ENCODE assay signal across 18 cellular contexts in the genomic region with DNA sequence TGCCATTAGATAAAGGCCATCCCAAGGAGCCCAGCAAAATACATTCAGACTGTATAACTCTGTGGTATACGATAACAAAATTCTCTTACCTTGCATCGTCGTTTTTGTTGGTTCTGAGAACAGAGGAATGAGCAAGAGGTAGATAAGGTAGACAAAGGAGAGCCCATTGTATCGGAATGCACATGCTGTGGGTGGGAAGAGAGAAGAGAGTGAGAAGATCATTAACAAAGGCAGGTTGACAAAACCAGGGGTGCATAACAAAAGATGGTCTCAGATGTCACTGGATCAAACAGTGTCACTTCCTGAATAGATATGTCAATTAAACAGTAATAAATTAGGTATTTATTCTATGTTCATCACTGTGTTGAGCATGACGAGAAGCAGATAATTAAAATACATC.
DNase-seq lines count a peak whose midpoint lies in the region; ATAC-seq and TF ChIP-seq lines count a peak whose summit lies in the region.
"Had no signal": no experiment of that assay in that cellular context is flagged by ENCODE, and none has a peak within 500 bp of the region (broad histone marks: within the 10 kb centered on the region; RNA-seq: fewer than 3 reads in every experiment).

No MANE protein-coding gene starts in this region.

- no peaks in the 10 kb centered on the region for H3K9me3 ChIP-seq in NT2/D1 (ENCODE audit: insufficient read depth, low read length)
- no peaks in the 10 kb centered on the region for H3K9me3 ChIP-seq in tibial artery
- H3K9me3 ChIP-seq: HAP-1 had no signal

- ATAC-seq in GM23338 (peak; percentile 75), HG03175 (IDR thresholded peaks at IDR 0.05; ENCODE audit: unreplicated experiment) (no peak)
- ATAC-seq: GM12878 had no signal

- no peaks in the 10 kb centered on the region for H3K36me3 ChIP-seq in GM23338 (ENCODE audit: insufficient read depth)
- H3K36me3 ChIP-seq in NT2/D1 (ENCODE audit: insufficient read depth, insufficient read length, low read length): no peaks in the 10 kb centered on the region
- no peaks in the 10 kb centered on the region for H3K36me3 ChIP-seq in tibial artery
- H3K36me3 ChIP-seq: BLaER1 treated with 17β-estradiol and CSF1 and Interleukin-3, amounts not matched to agents 10 nM and 100 nM; HAP-1 had no signal

- H3K27ac Mint-ChIP-seq in GM23338: peak overlapping the region; percentile 82; the same call in 1 of the 2 replicates
- no peak overlapping the region for H3K27ac Mint-ChIP-seq in activated naive CD4-positive, alpha-beta T cell treated with anti-CD3 and anti-CD28 coated beads, Interleukin-2, amount 10 ng/mL, durations not matched to agents 7 days and 5 days

- no peaks in the 10 kb centered on the region for H3K9me2 ChIP-seq in GM23338 (ENCODE audit: insufficient read depth)

- peaks cover 7% of the 10 kb centered on the region; the same call in 1 of the 2 replicates for H3K4me1 ChIP-seq in GM23338 (ENCODE audit: insufficient read depth)
- no peaks in the 10 kb centered on the region for H3K4me1 ChIP-seq in NT2/D1 (ENCODE audit: insufficient read depth, insufficient read length)
- H3K4me1 ChIP-seq in tibial artery: no peaks in the 10 kb centered on the region
- H3K4me1 ChIP-seq: BLaER1 treated with 17β-estradiol and CSF1 and Interleukin-3, amounts not matched to agents 10 nM and 100 nM; HAP-1 had no signal

- CTCF ChIA-PET in activated naive CD4-positive, alpha-beta T cell treated with anti-CD3 and anti-CD28 coated beads, Interleukin-2, amount 10 ng/mL, durations not matched to agents 7 days and 5 days (lab: Charles Lee): no interaction called here

- TF ChIP-seq CTCF in GM23338 (conservative IDR thresholded peaks at IDR 0.05; ENCODE audit: low read depth in 2 of 2) (no peak), tibial artery (IDR thresholded peaks at IDR 0.05) (no peak)

- H2AFZ ChIP-seq in GM23338: no peak overlapping the region
- H2AFZ ChIP-seq: GM23248 had no signal

- H3K4me3 Mint-ChIP-seq in GM23338: no peak overlapping the region
- H3K4me3 Mint-ChIP-seq in activated naive CD4-positive, alpha-beta T cell treated with anti-CD3 and anti-CD28 coated beads, Interleukin-2, amount 10 ng/mL, durations not matched to agents 7 days and 5 days: no peak overlapping the region
- H3K4me3 Mint-ChIP-seq: CD4-positive, CD25-positive, alpha-beta regulatory T cell had no signal

- peaks cover 15% of the 10 kb centered on the region for H3K4me1 Mint-ChIP-seq in GM23338
- H3K4me1 Mint-ChIP-seq in activated naive CD4-positive, alpha-beta T cell treated with anti-CD3 and anti-CD28 coated beads, Interleukin-2, amount 10 ng/mL, durations not matched to agents 7 days and 5 days: no peaks in the 10 kb centered on the region
- H3K4me1 Mint-ChIP-seq: CD4-positive, CD25-positive, alpha-beta regulatory T cell had no signal

- H3K4me3 ChIP-seq in GM23338 (no peak overlapping the region), NT2/D1 (ENCODE audit: insufficient read length, low read depth) (no peak overlapping the region), tibial artery (no peak overlapping the region)
- H3K4me3 ChIP-seq: BLaER1 treated with 17β-estradiol and CSF1 and Interleukin-3, amounts not matched to agents 10 nM and 100 nM; GM12878; GM23248; HAP-1 had no signal

- peaks cover 24% of the 10 kb centered on the region; the same call in 2 of the 3 replicates for H3K36me3 Mint-ChIP-seq in GM23338 (ENCODE audit: low read depth)
- no peaks in the 10 kb centered on the region for H3K36me3 Mint-ChIP-seq in activated naive CD4-positive, alpha-beta T cell treated with anti-CD3 and anti-CD28 coated beads, Interleukin-2, amount 10 ng/mL, durations not matched to agents 7 days and 5 days
- H3K36me3 Mint-ChIP-seq: CD4-positive, CD25-positive, alpha-beta regulatory T cell had no signal

- H3K27ac ChIP-seq in GM23338 (ENCODE audit: low read depth) (no peak overlapping the region), tibial artery (no peak overlapping the region)
- H3K27ac ChIP-seq: BLaER1 treated with 17β-estradiol and CSF1 and Interleukin-3, amounts not matched to agents 10 nM and 100 nM; GM23248; HL-60 had no signal

- no peaks in the 10 kb centered on the region for H3K27me3 ChIP-seq in GM23338 (ENCODE audit: insufficient read depth)
- no peaks in the 10 kb centered on the region for H3K27me3 ChIP-seq in NT2/D1 (ENCODE audit: insufficient read depth, insufficient read length)
- H3K27me3 ChIP-seq in tibial artery: no peaks in the 10 kb centered on the region
- H3K27me3 ChIP-seq: BLaER1 treated with 17β-estradiol and CSF1 and Interleukin-3, amounts not matched to agents 10 nM and 100 nM had no signal

- peaks cover 11% of the 10 kb centered on the region; the same call in 2 of the 3 replicates for H3K9me3 Mint-ChIP-seq in GM23338
- H3K9me3 Mint-ChIP-seq in activated naive CD4-positive, alpha-beta T cell treated with anti-CD3 and anti-CD28 coated beads, Interleukin-2, amount 10 ng/mL, durations not matched to agents 7 days and 5 days: no peaks in the 10 kb centered on the region

- peak overlapping the region; percentile 5; the same call in 1 of the 2 replicates for H3K4me2 ChIP-seq in GM23338
- H3K4me2 ChIP-seq: BLaER1 treated with 17β-estradiol and CSF1 and Interleukin-3, amounts not matched to agents 10 nM and 100 nM had no signal

- no peaks in the 10 kb centered on the region for H3K79me2 ChIP-seq in GM23338 (replicated peaks; ENCODE audit: insufficient read depth)

- peaks cover 4% of the 10 kb centered on the region for H3K27me3 Mint-ChIP-seq in GM23338 (ENCODE audit: insufficient read depth, low read depth, poor library complexity)
- H3K27me3 Mint-ChIP-seq in activated naive CD4-positive, alpha-beta T cell treated with anti-CD3 and anti-CD28 coated beads, Interleukin-2, amount 10 ng/mL, durations not matched to agents 7 days and 5 days: no peaks in the 10 kb centered on the region
- H3K27me3 Mint-ChIP-seq: CD4-positive, CD25-positive, alpha-beta regulatory T cell had no signal

- H4K20me1 ChIP-seq in GM23338 (replicated peaks; ENCODE audit: insufficient read depth): no peaks in the 10 kb centered on the region; the same call in 1 of the 2 replicates
- H4K20me1 ChIP-seq: BLaER1 treated with 17β-estradiol and CSF1 and Interleukin-3, amounts not matched to agents 10 nM and 100 nM had no signal

- intact Hi-C loops in tibial artery (cut with DNase I; ENCODE audit: low total_unique reads): no loop called here

- no peak overlapping the region for H3K9ac ChIP-seq in NT2/D1 (ENCODE audit: insufficient read length, low read depth)
- H3K9ac ChIP-seq: BLaER1 treated with 17β-estradiol and CSF1 and Interleukin-3, amounts not matched to agents 10 nM and 100 nM; GM23248 had no signal

- DNase-seq in GM23338 (ENCODE audit: low spot score) (peak; percentile 67), NT2/D1 (ENCODE audit: low read depth, low spot score) (peak; percentile 16), iPS DF 19.7 (ENCODE audit: low read depth, low spot score) (peak; percentile 42), iPS-NIHi11 (ENCODE audit: low spot score) (peak; percentile 61), tibial artery (no peak), NCI-H82 (lab: John Stamatoyannopoulos, UW) (no peak)
- DNase-seq in activated naive CD4-positive, alpha-beta T cell treated with anti-CD3 and anti-CD28 coated beads, Interleukin-2, amount 10 ng/mL, durations not matched to agents 7 days and 5 days: no peak
- DNase-seq: 8988T; AML-193; Calu3; CD4-positive, CD25-positive, alpha-beta regulatory T cell; DMS 273 treated with DMSO at 0.1 percent for 48 hours; GM23248 had no signal

- no peaks in the 10 kb centered on the region for H3F3A ChIP-seq in GM23338 (replicated peaks; ENCODE audit: low read depth)

Comparison
In these comparisons a context has a peak if more than half of its experiments do, and no peak if none do; other contexts are left out.
1. DNase-seq: peak in GM23338 (single experiment), NT2/D1 (single experiment), iPS DF 19.7 (single experiment) and iPS-NIHi11 (single experiment); none in activated naive CD4-positive, alpha-beta T cell treated with anti-CD3 and anti-CD28 coated beads, Interleukin-2, amount 10 ng/mL, durations not matched to agents 7 days and 5 days (single experiment), tibial artery (0 of 2) and NCI-H82 (single experiment).